1 cellular context compared by ENCODE assay signal in genomic region chr17:27551701-27552466, GRCh38.
A peak's percentile ranks its signal among the peaks of the same experiment; 100 is the strongest.
TF ChIP-seq lines count a peak whose summit lies in the region.

No MANE protein-coding gene starts in this region.

TF ChIP-seq in HepG2, 621 proteins besides CTCF, POLR2A, EP300 and RAD21 (continued from another document and continues in another):
- TF ChIP-seq ATF2 (CRISPR knock-in tag; IDR thresholded peaks at IDR 0.05) (peak; percentile 92), SKIL (CRISPR knock-in tag; IDR thresholded peaks at IDR 0.05; ENCODE audit: borderline replicate concordance) (peak; percentile 53; the same call in 1 of the 2 replicates), ZNF639 (CRISPR knock-in tag; conservative IDR thresholded peaks at IDR 0.05) (no peak), POGZ (CRISPR knock-in tag; IDR thresholded peaks at IDR 0.05) (peak; percentile 69), ELF3 (CRISPR knock-in tag; IDR thresholded peaks at IDR 0.05) (peak; percentile 76), BCL3 (CRISPR knock-in tag; IDR thresholded peaks at IDR 0.05) (no peak), THYN1 (CRISPR knock-in tag; IDR thresholded peaks at IDR 0.05; ENCODE audit: borderline replicate concordance, low read depth) (no peak), JUND (CRISPR knock-in tag; IDR thresholded peaks at IDR 0.05) (peak; percentile 98), ZNF704 (CRISPR knock-in tag; IDR thresholded peaks at IDR 0.05; ENCODE audit: borderline replicate concordance) (no peak), ZNF768 (CRISPR knock-in tag; IDR thresholded peaks at IDR 0.05) (no peak), RERE (CRISPR knock-in tag; IDR thresholded peaks at IDR 0.05; ENCODE audit: low read depth) (no peak), ZNF878 (CRISPR knock-in tag; IDR thresholded peaks at IDR 0.05) (no peak), HOXA3 (CRISPR knock-in tag; IDR thresholded peaks at IDR 0.05) (peak; percentile 43; the same call in 1 of the 2 replicates), YY1 (IDR thresholded peaks at IDR 0.05; ENCODE audit: insufficient read depth, insufficient replicate concordance, low read depth, low read length) (no peak), CENPX (CRISPR knock-in tag; IDR thresholded peaks at IDR 0.05) (no peak), KDM6A (CRISPR knock-in tag; IDR thresholded peaks at IDR 0.05; ENCODE audit: low read depth) (peak; percentile 65; the same call in 1 of the 2 replicates), NR3C1 (CRISPR knock-in tag; IDR thresholded peaks at IDR 0.05) (no peak), RBM22 (optimal IDR thresholded peaks at IDR 0.05; ENCODE audit: low read length) (peak; percentile 50), HCFC1 (IDR thresholded peaks at IDR 0.05; ENCODE audit: low read depth, low read length) (no peak), TAF1 (CRISPR knock-in tag; IDR thresholded peaks at IDR 0.05) (no peak), ZSCAN9 (CRISPR knock-in tag; IDR thresholded peaks at IDR 0.05; ENCODE audit: borderline replicate concordance) (peak; percentile 67; the same call in 1 of the 2 replicates), TEAD3 (CRISPR knock-in tag; optimal IDR thresholded peaks at IDR 0.05; ENCODE audit: borderline replicate concordance) (peak; percentile 85), ZNF138 (CRISPR knock-in tag; IDR thresholded peaks at IDR 0.05; ENCODE audit: low read depth) (no peak), AHDC1 (CRISPR knock-in tag; IDR thresholded peaks at IDR 0.05; ENCODE audit: borderline replicate concordance) (peak; percentile 43; the same call in 1 of the 2 replicates), ARNT2 (CRISPR knock-in tag; IDR thresholded peaks at IDR 0.05; ENCODE audit: low read depth) (no peak), IRF2 (CRISPR knock-in tag; IDR thresholded peaks at IDR 0.05) (peak; percentile 73; the same call in 1 of the 2 replicates), SALL1 (CRISPR knock-in tag; IDR thresholded peaks at IDR 0.05) (peak; percentile 85), ASH2L (IDR thresholded peaks at IDR 0.05; ENCODE audit: insufficient read length, low read depth, low read length) (peak; percentile 69), ISL2 (CRISPR knock-in tag; IDR thresholded peaks at IDR 0.05) (0 out of 2 replicates have a peak, but pooled peaks have one; percentile 31), ZBTB10 (CRISPR knock-in tag; IDR thresholded peaks at IDR 0.05; ENCODE audit: borderline replicate concordance) (peak; percentile 31; the same call in 1 of the 2 replicates), ZNF552 (CRISPR knock-in tag; IDR thresholded peaks at IDR 0.05; ENCODE audit: borderline replicate concordance) (no peak), MLX (CRISPR knock-in tag; IDR thresholded peaks at IDR 0.05) (peak; percentile 53; the same call in 1 of the 2 replicates), HNF4G (IDR thresholded peaks at IDR 0.05; ENCODE audit: borderline replicate concordance, low read depth, low read length) (peak; percentile 91), HNF4G (CRISPR knock-in tag; IDR thresholded peaks at IDR 0.05; ENCODE audit: borderline replicate concordance, low read depth) (peak; percentile 88; the same call in 1 of the 2 replicates)
